ENCODE assay signal across 10 cellular contexts in genomic region chr6:81996414-81996813, GRCh38.
DNase-seq lines count a peak whose midpoint lies in the region; ATAC-seq and TF ChIP-seq lines count a peak whose summit lies in the region.
"Had no signal": no experiment of that assay in that cellular context is flagged by ENCODE, and none has a peak within 500 bp of the region (broad histone marks: within the 10 kb centered on the region; RNA-seq: fewer than 3 reads in every experiment).

No MANE protein-coding gene starts in this region.

- peak overlapping the region; percentile 75; the same call in 1 of the 3 replicates for H2BK15ac ChIP-seq in IMR-90 (ENCODE audit: low read depth, low read length)

- H4K20me1 ChIP-seq in IMR-90 (ENCODE audit: insufficient read depth, low read length), result no peaks in the 10 kb centered on the region
- H4K20me1 ChIP-seq: BLaER1 treated with 17β-estradiol and CSF1 and Interleukin-3, amounts not matched to agents 10 nM and 100 nM had no signal

- H2BK5ac ChIP-seq in IMR-90 (ENCODE audit: low read depth, low read length, poor library complexity, severe bottlenecking), result peak overlapping the region; percentile 99

- H3K27me3 ChIP-seq in IMR-90 (ENCODE audit: control insufficient read depth, insufficient read depth, low read length), result no peaks in the 10 kb centered on the region
- H3K27me3 ChIP-seq: BLaER1 treated with 17β-estradiol and CSF1 and Interleukin-3, amounts not matched to agents 10 nM and 100 nM had no signal

- H3K9me3 ChIP-seq in IMR-90 (ENCODE audit: control insufficient read depth, insufficient read depth, low read length), result no peaks in the 10 kb centered on the region
- H3K9me3 ChIP-seq: BLaER1 treated with 17β-estradiol and CSF1 and Interleukin-3, amounts not matched to agents 10 nM and 100 nM had no signal

- dilution Hi-C loops in IMR-90 (cut with HindIII; ENCODE audit: low sequenced_read_pairs, unreplicated experiment), result no loop called here

- H4K5ac ChIP-seq in IMR-90 (ENCODE audit: low read depth, low read length), result peak overlapping the region; percentile 87; the same call in 1 of the 2 replicates

- POLR2A ChIA-PET in IMR-90 (lab: Charles Lee; ENCODE audit: unreplicated experiment), result no interaction called here

- H3K18ac ChIP-seq in IMR-90 (ENCODE audit: low read depth, low read length), result peak overlapping the region; percentile 98; the same call in 1 of the 2 replicates

- no peaks in the 10 kb centered on the region for H3K9me3 Mint-ChIP-seq in activated naive CD8-positive, alpha-beta T cell treated with anti-CD3 and anti-CD28 coated beads, Interleukin-2, amount 50 U/mL, for 24 hours

- H2AK5ac ChIP-seq in IMR-90 (ENCODE audit: low read depth, low read length), result no peak overlapping the region

- peak overlapping the region; percentile 54 for H3K27ac ChIP-seq in IMR-90 (ENCODE audit: insufficient read depth, low read length)

- H3K23ac ChIP-seq in IMR-90 (ENCODE audit: low read depth, low read length), result peak overlapping the region; percentile 65; the same call in 1 of the 2 replicates

- H3K14ac ChIP-seq in IMR-90 (replicated peaks; ENCODE audit: low read depth, low read length), result peak overlapping the region; percentile 85

- peak overlapping the region; percentile 95 for H2BK20ac ChIP-seq in IMR-90 (ENCODE audit: low read depth, low read length)

- peak overlapping the region; percentile 78 to 90; a peak in 3 of 4 replicates for H4K8ac ChIP-seq in IMR-90 (ENCODE audit: low read depth in 2 of 2, low read length in 2 of 2)

- H3K27ac Mint-ChIP-seq in activated naive CD8-positive, alpha-beta T cell treated with anti-CD3 and anti-CD28 coated beads, Interleukin-2, amount 50 U/mL, for 24 hours, result no peak overlapping the region

- H3K9ac ChIP-seq in IMR-90 (ENCODE audit: low read depth, low read length), result no peak overlapping the region

- TF ChIP-seq POLR2A in IMR-90 (IDR thresholded peaks at IDR 0.05; ENCODE audit: low read depth, low read length), result no peak

- peak overlapping the region; percentile 73 for H4K91ac ChIP-seq in IMR-90 (ENCODE audit: insufficient read depth, low read depth, low read length)

- no peak overlapping the region for H3K4me3 Mint-ChIP-seq in activated naive CD8-positive, alpha-beta T cell treated with anti-CD3 and anti-CD28 coated beads, Interleukin-2, amount 50 U/mL, for 24 hours

- H2BK120ac ChIP-seq in IMR-90 (ENCODE audit: low read depth, low read length), result peak overlapping the region; percentile 96

- H3K4me3 ChIP-seq in IMR-90 (ENCODE audit: insufficient read depth, low read depth, low read length), result no peak overlapping the region
- H3K4me3 ChIP-seq: BLaER1 treated with 17β-estradiol and CSF1 and Interleukin-3, amounts not matched to agents 10 nM and 100 nM had no signal

- peaks cover 3% of the 10 kb centered on the region for H3K9me1 ChIP-seq in IMR-90 (ENCODE audit: insufficient read depth, low read length)

- WGBS in IMR-90 (ENCODE audit: extremely low coverage in 2 of 2, insufficient read length in 1 of 2), 2 experiments, result 93% methylated on average over 2 of the region's 4 CpGs; no CpG with 5 or more reads in 1 of the 2 experiments

- intact Hi-C loops in IMR-90 (cut with micrococcal nuclease), result loop anchor here (2.0 to 10.0 kb wide), 5 partner anchors 102 to 1392 kb away; partner anchors contain the start of gene TENT5A

- H3K4ac ChIP-seq in IMR-90 (ENCODE audit: low read depth, low read length), result peak overlapping the region; percentile 76

- no peak overlapping the region for H2AFZ ChIP-seq in IMR-90 (replicated peaks; ENCODE audit: low read length, poor library complexity)

- H3K4me1 ChIP-seq in IMR-90 (ENCODE audit: control insufficient read depth, insufficient read depth, low read length), result peaks cover 19% of the 10 kb centered on the region

- no peak overlapping the region; the same call in 1 of the 2 replicates for H3K4me2 ChIP-seq in IMR-90 (ENCODE audit: low read depth, low read length)

- H3K56ac ChIP-seq in IMR-90 (ENCODE audit: extremely low read depth, insufficient read depth, low read length), result peak overlapping the region; percentile 78; the same call in 1 of the 2 replicates

- peak; percentile 46 for ATAC-seq in GM21447 (IDR thresholded peaks at IDR 0.05; ENCODE audit: unreplicated experiment)
- ATAC-seq in IMR-90 (ENCODE audit: low read depth), result peak; percentile 32
- ATAC-seq in activated naive CD8-positive, alpha-beta T cell treated with anti-CD3 and anti-CD28 coated beads, Interleukin-2, amount 50 U/mL, for 24 hours, result no peak

- TF ChIP-seq RAD21 in IMR-90 (IDR thresholded peaks at IDR 0.05; ENCODE audit: low read length), result no peak

- peaks cover 2% of the 10 kb centered on the region for H3K27me3 Mint-ChIP-seq in activated naive CD8-positive, alpha-beta T cell treated with anti-CD3 and anti-CD28 coated beads, Interleukin-2, amount 50 U/mL, for 24 hours

- CTCF ChIA-PET in IMR-90 (lab: Yijun Ruan, JAX), result no interaction called here

- H2AK9ac ChIP-seq in IMR-90 (replicated peaks; ENCODE audit: low read depth, low read length, poor library complexity), result no peak overlapping the region

- no TSS peak for BruUV-seq in IMR-90 (replicated peaks; lab: Mats Ljungman, UMichigan)

- H3K79me1 ChIP-seq in IMR-90 (ENCODE audit: low read depth in 1 of 2, low read length in 2 of 2), result no peaks in the 10 kb centered on the region

- in situ Hi-C loops in IMR-90 (cut with MboI; ENCODE audit: low sequenced_read_pairs), result no loop called here

- peaks cover 2% of the 10 kb centered on the region for H3K4me1 Mint-ChIP-seq in activated naive CD8-positive, alpha-beta T cell treated with anti-CD3 and anti-CD28 coated beads, Interleukin-2, amount 50 U/mL, for 24 hours

- H3K36me3 ChIP-seq in IMR-90 (ENCODE audit: control insufficient read depth, insufficient read depth, low read length), result no peaks in the 10 kb centered on the region
- H3K36me3 ChIP-seq: BLaER1 treated with 17β-estradiol and CSF1 and Interleukin-3, amounts not matched to agents 10 nM and 100 nM had no signal

- DNase-seq in AG08395 (ENCODE audit: low spot score), result peak; percentile 57
- DNase-seq in IMR-90, result peak; percentile 85
- peak; percentile 62 for DNase-seq in fibroblast of gingiva (ENCODE audit: low read depth)
- DNase-seq in SHP77 (lab: John Stamatoyannopoulos, UW), result no peak
- no peak for DNase-seq in HPDE6-E6E7 (ENCODE audit: extremely low spot score)
- no peak for DNase-seq in cerebellar cortex (ENCODE audit: low spot score)
- no peak for DNase-seq in activated naive CD8-positive, alpha-beta T cell treated with anti-CD3 and anti-CD28 coated beads, Interleukin-2, amount 50 U/mL, for 24 hours
- DNase-seq: stimulated activated CD4-positive, alpha-beta T cell treated with anti-CD3 and anti-CD28 coated beads, Interleukin-4, amount 100 ng/mL, for 1 hour had no signal

- TF ChIP-seq CTCF in IMR-90 (conservative IDR thresholded peaks at IDR 0.05; ENCODE audit: low read depth, low read length), result no peak

- H3K36me3 Mint-ChIP-seq in activated naive CD8-positive, alpha-beta T cell treated with anti-CD3 and anti-CD28 coated beads, Interleukin-2, amount 50 U/mL, for 24 hours (ENCODE audit: low read depth), result no peaks in the 10 kb centered on the region

TF ChIP-seq in IMR-90, 13 proteins besides CTCF, POLR2A, EP300 and RAD21:
- TF ChIP-seq RFX5 (IDR thresholded peaks at IDR 0.05; ENCODE audit: low read depth, low read length) (no peak), NFE2L2 (IDR thresholded peaks at IDR 0.05; ENCODE audit: low read depth, low read length) (no peak), SMC3 (IDR thresholded peaks at IDR 0.05; ENCODE audit: low read depth, low read length) (no peak), BHLHE40 (IDR thresholded peaks at IDR 0.05; ENCODE audit: low read depth, low read length) (no peak), CHD1 (IDR thresholded peaks at IDR 0.05; ENCODE audit: low read depth, low read length) (no peak), MAFK (IDR thresholded peaks at IDR 0.05; ENCODE audit: low read depth, low read length) (no peak), FOS (IDR thresholded peaks at IDR 0.05; ENCODE audit: low read depth, low read length) (peak; percentile 60; the same call in 1 of the 2 replicates), MXI1 (IDR thresholded peaks at IDR 0.05; ENCODE audit: borderline replicate concordance, low read depth, low read length) (no peak), USF2 (IDR thresholded peaks at IDR 0.05; ENCODE audit: low read depth, low read length) (no peak), MAZ (IDR thresholded peaks at IDR 0.05; ENCODE audit: borderline replicate concordance, low read depth, low read length) (no peak), CEBPB (IDR thresholded peaks at IDR 0.05; ENCODE audit: low read depth, low read length) (no peak), RCOR1 (IDR thresholded peaks at IDR 0.05; ENCODE audit: insufficient replicate concordance, low read length) (peak; percentile 95), ELK1 (IDR thresholded peaks at IDR 0.05; ENCODE audit: borderline replicate concordance, low read depth, low read length) (no peak)

Comparison
In these comparisons a context has a peak if more than half of its experiments do, and no peak if none do; other contexts are left out.
1. DNase-seq: peak in AG08395 (single experiment), IMR-90 (single experiment) and fibroblast of gingiva (single experiment); none in SHP77 (0 of 2), HPDE6-E6E7 (single experiment), cerebellar cortex (single experiment) and activated naive CD8-positive, alpha-beta T cell treated with anti-CD3 and anti-CD28 coated beads, Interleukin-2, amount 50 U/mL, for 24 hours (single experiment).